ENCODE assay signal across 19 cellular contexts in the genomic region with DNA sequence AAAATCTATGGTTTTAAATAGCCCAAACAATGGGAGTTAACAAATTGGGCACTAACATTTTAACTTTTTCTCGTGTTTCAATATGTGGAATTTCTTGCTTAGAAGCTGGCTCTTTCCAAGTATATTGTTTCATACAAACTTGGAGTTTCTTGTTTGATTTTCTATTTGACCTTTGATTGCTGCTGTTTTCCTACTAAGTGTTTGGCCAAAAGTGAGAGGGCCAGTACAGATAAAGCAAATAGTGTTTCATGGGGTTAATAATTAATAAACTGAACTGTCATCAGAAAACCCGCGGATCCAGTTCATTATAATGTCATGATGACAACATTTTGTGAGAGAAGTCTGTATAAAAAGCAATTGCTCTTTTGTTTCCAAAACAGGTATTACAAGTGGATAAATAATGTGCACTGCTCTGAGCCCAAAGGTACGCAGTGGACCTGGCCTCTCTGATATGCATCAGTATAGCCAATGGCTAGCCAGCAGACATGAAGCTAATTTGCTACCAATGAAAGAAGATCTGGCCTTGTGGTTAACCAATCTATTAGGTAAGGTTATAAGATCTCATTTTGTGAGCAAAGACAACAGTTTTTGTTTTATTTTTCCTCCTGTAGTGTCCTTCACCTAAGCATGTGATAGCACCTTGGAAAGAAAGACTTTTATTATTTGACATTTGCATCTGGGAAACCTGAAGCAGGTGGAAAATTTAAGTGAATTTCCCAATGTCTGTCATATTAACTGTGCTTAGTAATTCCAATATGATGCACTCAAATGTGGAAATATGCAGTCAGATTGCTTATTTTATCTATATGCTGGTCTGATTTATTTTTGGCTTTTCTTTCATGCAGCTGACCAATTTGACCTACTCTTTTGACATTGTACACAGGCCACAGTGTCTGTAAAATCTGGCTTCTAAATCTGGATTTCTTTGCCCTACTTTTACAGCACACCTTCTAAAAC. TPM values are rescaled to one million over a fixed set of nuclear protein-coding genes. Genes with fewer than 3 reads are reported as not detected.
DNase-seq lines count a peak whose midpoint lies in the region; ATAC-seq and TF ChIP-seq lines count a peak whose summit lies in the region.
"Had no signal": no experiment of that assay in that cellular context is flagged by ENCODE, and none has a peak within 500 bp of the region (broad histone marks: within the 10 kb centered on the region; RNA-seq: fewer than 3 reads in every experiment).

No MANE protein-coding gene starts in this region.

- no peaks in the 10 kb centered on the region for H3K9me3 ChIP-seq in colonic mucosa
- H3K9me3 ChIP-seq in CD4-positive, alpha-beta T cell (ENCODE audit: control insufficient read depth, low read length), result no peaks in the 10 kb centered on the region
- H3K9me3 ChIP-seq: prostate gland had no signal

- H3K27me3 ChIP-seq in colonic mucosa, result no peaks in the 10 kb centered on the region
- peaks cover 11% of the 10 kb centered on the region for H3K27me3 ChIP-seq in CD4-positive, alpha-beta T cell (ENCODE audit: control insufficient read depth, insufficient read depth, low read length)
- H3K27me3 ChIP-seq: cardiac muscle cell had no signal

- H3K36me3 Mint-ChIP-seq in progenitor cell of endocrine pancreas (ENCODE audit: insufficient read depth), result no peaks in the 10 kb centered on the region
- no peaks in the 10 kb centered on the region for H3K36me3 Mint-ChIP-seq in CD4-positive, alpha-beta T cell (ENCODE audit: low read depth)
- H3K36me3 Mint-ChIP-seq: naive thymus-derived CD4-positive, alpha-beta T cell had no signal

- peak; percentile 9 for DNase-seq in NCI-H2029 (lab: John Stamatoyannopoulos, UW)
- no peak for DNase-seq in NCI-H2029 treated with DMSO at 0.1 percent for 48 hours (lab: John Stamatoyannopoulos, UW)
- DNase-seq in colonic mucosa, result peak; percentile 28
- DNase-seq in progenitor cell of endocrine pancreas (ENCODE audit: low spot score, unreplicated experiment), result no peak
- no peak for DNase-seq in CD4-positive, alpha-beta T cell
- no peak for DNase-seq in NCI-H446 (lab: John Stamatoyannopoulos, UW)
- DNase-seq: activated CD4-positive, CD25-positive, alpha-beta regulatory T cell; C1 segment of cervical spinal cord; DND-41; naive thymus-derived CD4-positive, alpha-beta T cell; NCI-H2227 treated with DMSO at 0.1 percent for 48 hours; Right ventricle myocardium superior had no signal

- H3K27me3 Mint-ChIP-seq in progenitor cell of endocrine pancreas, result no peaks in the 10 kb centered on the region
- H3K27me3 Mint-ChIP-seq in CD4-positive, alpha-beta T cell, result peaks cover 23% of the 10 kb centered on the region

- H3K4me1 ChIP-seq in colonic mucosa, result no peaks in the 10 kb centered on the region
- H3K4me1 ChIP-seq: prostate gland had no signal

- peak overlapping the region; percentile 19 for H3K27ac ChIP-seq in colonic mucosa
- no peak overlapping the region for H3K27ac ChIP-seq in CD4-positive, alpha-beta T cell (ENCODE audit: low read depth, low read length)
- H3K27ac ChIP-seq: cardiac muscle cell, prostate gland had no signal

- TF ChIP-seq CTCF in colonic mucosa (IDR thresholded peaks at IDR 0.05) (no peak), progenitor cell of endocrine pancreas (IDR thresholded peaks at IDR 0.05; ENCODE audit: unreplicated experiment) (no peak)
- no peak for TF ChIP-seq CTCF in CD4-positive, alpha-beta T cell (IDR thresholded peaks at IDR 0.05)

- no peaks in the 10 kb centered on the region for H3K36me3 ChIP-seq in colonic mucosa
- H3K36me3 ChIP-seq: cardiac muscle cell, prostate gland had no signal

- H3K4me3 Mint-ChIP-seq in progenitor cell of endocrine pancreas (ENCODE audit: low read depth), result no peak overlapping the region
- no peak overlapping the region for H3K4me3 Mint-ChIP-seq in CD4-positive, alpha-beta T cell
- H3K4me3 Mint-ChIP-seq: activated T-helper 17 cell treated with anti-CD3 and anti-CD28 coated beads, Interleukin-2, amount 50 U/mL, for 72 hours; naive thymus-derived CD4-positive, alpha-beta T cell; T-helper 1 cell treated with Interleukin-12 subunit alpha and Interleukin-12 subunit beta and Interleukin-4 antibody, amounts not matched to agents 30 μg/mL and 1 μg/mL, for 36 hours had no signal

- H3K27ac Mint-ChIP-seq in progenitor cell of endocrine pancreas, result peak overlapping the region; percentile 85
- H3K27ac Mint-ChIP-seq in CD4-positive, alpha-beta T cell, result no peak overlapping the region
- H3K27ac Mint-ChIP-seq: activated T-helper 17 cell treated with anti-CD3 and anti-CD28 coated beads, Interleukin-2, amount 50 U/mL, for 72 hours; naive thymus-derived CD4-positive, alpha-beta T cell; T-helper 1 cell treated with Interleukin-12 subunit alpha and Interleukin-12 subunit beta and Interleukin-4 antibody, amounts not matched to agents 30 μg/mL and 1 μg/mL, for 36 hours had no signal

- intact Hi-C loops in colonic mucosa (cut with DNase I), result no loop called here
- intact Hi-C loops in CD4-positive, alpha-beta T cell (cut with DNase I, micrococcal nuclease), result loop anchor here (5.0 kb wide), 1 partner anchor 113 kb away; no protein-coding TSS in a partner anchor

- CTCF ChIA-PET in CD4-positive, alpha-beta T cell (lab: Charles Lee), result no interaction called here

- peak; percentile 29 for ATAC-seq in HG02870 (IDR thresholded peaks at IDR 0.05; ENCODE audit: unreplicated experiment)
- ATAC-seq in CD4-positive, alpha-beta T cell (ENCODE audit: poor library complexity), result no peak
- ATAC-seq in HG03520 (IDR thresholded peaks at IDR 0.05; ENCODE audit: unreplicated experiment), result no peak
- ATAC-seq: activated T-helper 17 cell treated with anti-CD3 and anti-CD28 coated beads, Interleukin-2, amount 50 U/mL, for 72 hours; naive thymus-derived CD4-positive, alpha-beta T cell had no signal

- no peaks in the 10 kb centered on the region for H3K9me3 Mint-ChIP-seq in progenitor cell of endocrine pancreas (ENCODE audit: low read depth)
- no peaks in the 10 kb centered on the region for H3K9me3 Mint-ChIP-seq in CD4-positive, alpha-beta T cell
- H3K9me3 Mint-ChIP-seq: activated T-helper 17 cell treated with anti-CD3 and anti-CD28 coated beads, Interleukin-2, amount 50 U/mL, for 72 hours; naive thymus-derived CD4-positive, alpha-beta T cell; T-helper 1 cell treated with Interleukin-12 subunit alpha and Interleukin-12 subunit beta and Interleukin-4 antibody, amounts not matched to agents 30 μg/mL and 1 μg/mL, for 36 hours had no signal

- POLR2A ChIA-PET in CD4-positive, alpha-beta T cell (lab: Charles Lee), result interaction anchor here (0.5 kb wide), 1 partner anchor 48 kb away, joined by 3 read pairs; no protein-coding TSS in a partner anchor

- H3K4me3 ChIP-seq in colonic mucosa, result no peak overlapping the region
- H3K4me3 ChIP-seq: cardiac muscle cell, lung, prostate gland had no signal

- no peak overlapping the region for H3K9ac ChIP-seq in colonic mucosa (ENCODE audit: low read depth in 2 of 2, low read length in 2 of 2)

- H3K4me1 Mint-ChIP-seq in progenitor cell of endocrine pancreas (ENCODE audit: low read depth), result peaks cover 22% of the 10 kb centered on the region
- no peaks in the 10 kb centered on the region for H3K4me1 Mint-ChIP-seq in CD4-positive, alpha-beta T cell (ENCODE audit: low read depth)
- H3K4me1 Mint-ChIP-seq: activated T-helper 17 cell treated with anti-CD3 and anti-CD28 coated beads, Interleukin-2, amount 50 U/mL, for 72 hours; naive thymus-derived CD4-positive, alpha-beta T cell had no signal

RNA-seq across cellular contexts. Expression of gene GAS2, which starts 8.3 kb away (rescaled TPM):
- 1 to 10 TPM; 1.6 to 2.3 TPM for total RNA-seq in colonic mucosa
- total RNA-seq in progenitor cell of endocrine pancreas, result 14.5 and 16.0 TPM in 2 replicates
- total RNA-seq in CD4-positive, alpha-beta T cell, result 1 to 10 TPM; 2.2 to 2.9 TPM

RNA-seq across cellular contexts. Expression of gene FANCF, which starts 49.1 kb away (rescaled TPM):
- total RNA-seq in colonic mucosa (10 to 100 TPM; 13.4 to 18.8 TPM), progenitor cell of endocrine pancreas (30.2 and 32.8 TPM in 2 replicates)
- total RNA-seq in CD4-positive, alpha-beta T cell, result 1 to 10 TPM; 7.2 to 7.4 TPM

Comparison
In these comparisons a context has a peak if more than half of its experiments do, and no peak if none do; other contexts are left out.
1. DNase-seq: peak in NCI-H2029 (single experiment) and colonic mucosa (single experiment); none in NCI-H2029 treated with DMSO at 0.1 percent for 48 hours (single experiment), progenitor cell of endocrine pancreas (single experiment), CD4-positive, alpha-beta T cell (0 of 10) and NCI-H446 (0 of 2).